8 cellular contexts compared by ENCODE assay signal in the genomic region with DNA sequence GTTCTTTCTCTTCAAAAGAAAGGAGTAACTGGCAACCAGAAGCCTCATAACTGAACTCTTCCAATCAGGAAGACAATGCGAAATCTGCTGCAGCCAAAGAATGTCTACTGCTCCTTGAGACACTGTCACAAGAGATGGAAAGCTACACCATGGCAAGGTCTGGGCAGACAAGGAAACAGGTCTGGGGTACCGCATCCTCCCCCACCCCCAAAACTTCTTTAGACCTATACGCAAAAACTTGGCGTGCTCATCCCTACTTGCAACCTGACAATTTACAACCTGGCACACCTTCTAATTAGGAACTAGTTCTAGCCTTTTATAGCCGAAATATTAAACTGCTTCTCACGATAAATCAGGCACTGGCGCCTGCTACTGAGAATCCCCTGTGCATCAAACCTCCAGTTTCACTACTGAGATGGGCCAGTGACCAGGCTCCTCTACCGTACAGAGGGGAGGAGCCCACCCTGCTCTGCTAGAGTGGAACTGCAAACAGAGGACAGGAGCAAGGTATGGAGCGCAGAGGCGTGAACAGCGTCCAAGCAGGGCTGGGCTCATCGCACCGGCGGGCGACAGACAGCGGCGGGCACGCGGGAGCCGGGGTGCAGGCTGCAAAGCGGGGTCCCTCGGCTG.
DNase-seq lines count a peak whose midpoint lies in the region; ATAC-seq and TF ChIP-seq lines count a peak whose summit lies in the region.

No MANE protein-coding gene starts in this region.

- no peaks in the 10 kb centered on the region for H3K9me3 ChIP-seq in muscle layer of colon (ENCODE audit: low read length)

- peak; percentile 30 for DNase-seq in GM03348 (ENCODE audit: low spot score)
- DNase-seq in epithelial cell of prostate (ENCODE audit: low read depth, low spot score), result no peak
- DNase-seq in activated gamma-delta T cell treated with Interleukin-2 at 50 U/mL for 16 hours, result no peak
- DNase-seq in NCI-H1436 treated with DMSO at 0.1 percent for 48 hours (lab: John Stamatoyannopoulos, UW), result no peak

- no peaks in the 10 kb centered on the region for H3K36me3 ChIP-seq in muscle layer of colon (ENCODE audit: insufficient read depth, low read length)

- H3K27ac ChIP-seq in epithelial cell of prostate (peak overlapping the region; percentile 72), muscle layer of colon (ENCODE audit: low read depth, low read length) (peak overlapping the region; percentile 72)

- ATAC-seq in GM21390 (IDR thresholded peaks at IDR 0.05; ENCODE audit: unreplicated experiment), result peak; percentile 46
- peak; percentile 23 for ATAC-seq in HG03575 (IDR thresholded peaks at IDR 0.05; ENCODE audit: extremely low read depth, insufficient number of reproducible peaks, low FRiP score, unreplicated experiment)
- peak; percentile 78 for ATAC-seq in SK-N-SH treated with all-trans-retinoic acid at 6 μM for 48 hours

- H3K9ac ChIP-seq in muscle layer of colon (ENCODE audit: low read length), result peak overlapping the region; percentile 94

- peaks cover 31% of the 10 kb centered on the region for H3K4me1 ChIP-seq in muscle layer of colon (ENCODE audit: insufficient read depth, low read length)

- H3K27me3 ChIP-seq in muscle layer of colon (ENCODE audit: control insufficient read depth in 1 of 2, insufficient read depth in 2 of 2, low read length in 2 of 2), result no peaks in the 10 kb centered on the region

- H3K4me3 ChIP-seq in muscle layer of colon (ENCODE audit: low read depth in 1 of 2, low read length in 2 of 2), result peak overlapping the region; percentile 67 to 99

TF ChIP-seq in SK-N-SH treated with all-trans-retinoic acid at 6 μM for 48 hours, 23 proteins besides CTCF, POLR2A, EP300 and RAD21:
- TF ChIP-seq ZC3H10 (CRISPR knock-in tag; IDR thresholded peaks at IDR 0.05) (no peak), ESRRG (CRISPR knock-in tag; IDR thresholded peaks at IDR 0.05) (no peak), ISL1 (CRISPR knock-in tag; IDR thresholded peaks at IDR 0.05) (no peak), SNAI2 (CRISPR knock-in tag; IDR thresholded peaks at IDR 0.05) (no peak), ZNF70 (CRISPR knock-in tag; IDR thresholded peaks at IDR 0.05) (no peak)
- TF ChIP-seq, protein P1, sequence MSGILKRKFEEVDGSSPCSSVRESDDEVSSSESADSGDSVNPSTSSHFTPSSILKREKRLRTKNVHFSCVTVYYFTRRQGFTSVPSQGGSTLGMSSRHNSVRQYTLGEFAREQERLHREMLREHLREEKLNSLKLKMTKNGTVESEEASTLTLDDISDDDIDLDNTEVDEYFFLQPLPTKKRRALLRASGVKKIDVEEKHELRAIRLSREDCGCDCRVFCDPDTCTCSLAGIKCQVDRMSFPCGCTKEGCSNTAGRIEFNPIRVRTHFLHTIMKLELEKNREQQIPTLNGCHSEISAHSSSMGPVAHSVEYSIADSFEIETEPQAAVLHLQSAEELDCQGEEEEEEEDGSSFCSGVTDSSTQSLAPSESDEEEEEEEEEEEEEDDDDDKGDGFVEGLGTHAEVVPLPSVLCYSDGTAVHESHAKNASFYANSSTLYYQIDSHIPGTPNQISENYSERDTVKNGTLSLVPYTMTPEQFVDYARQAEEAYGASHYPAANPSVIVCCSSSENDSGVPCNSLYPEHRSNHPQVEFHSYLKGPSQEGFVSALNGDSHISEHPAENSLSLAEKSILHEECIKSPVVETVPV (CRISPR knock-in tag; IDR thresholded peaks at IDR 0.05), result no peak
- TF ChIP-seq, protein P2, sequence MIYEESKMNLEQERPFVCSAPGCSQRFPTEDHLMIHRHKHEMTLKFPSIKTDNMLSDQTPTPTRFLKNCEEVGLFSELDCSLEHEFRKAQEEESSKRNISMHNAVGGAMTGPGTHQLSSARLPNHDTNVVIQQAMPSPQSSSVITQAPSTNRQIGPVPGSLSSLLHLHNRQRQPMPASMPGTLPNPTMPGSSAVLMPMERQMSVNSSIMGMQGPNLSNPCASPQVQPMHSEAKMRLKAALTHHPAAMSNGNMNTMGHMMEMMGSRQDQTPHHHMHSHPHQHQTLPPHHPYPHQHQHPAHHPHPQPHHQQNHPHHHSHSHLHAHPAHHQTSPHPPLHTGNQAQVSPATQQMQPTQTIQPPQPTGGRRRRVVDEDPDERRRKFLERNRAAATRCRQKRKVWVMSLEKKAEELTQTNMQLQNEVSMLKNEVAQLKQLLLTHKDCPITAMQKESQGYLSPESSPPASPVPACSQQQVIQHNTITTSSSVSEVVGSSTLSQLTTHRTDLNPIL (CRISPR knock-in tag; IDR thresholded peaks at IDR 0.05; ENCODE audit: low read depth), result no peak
- TF ChIP-seq, protein P3, sequence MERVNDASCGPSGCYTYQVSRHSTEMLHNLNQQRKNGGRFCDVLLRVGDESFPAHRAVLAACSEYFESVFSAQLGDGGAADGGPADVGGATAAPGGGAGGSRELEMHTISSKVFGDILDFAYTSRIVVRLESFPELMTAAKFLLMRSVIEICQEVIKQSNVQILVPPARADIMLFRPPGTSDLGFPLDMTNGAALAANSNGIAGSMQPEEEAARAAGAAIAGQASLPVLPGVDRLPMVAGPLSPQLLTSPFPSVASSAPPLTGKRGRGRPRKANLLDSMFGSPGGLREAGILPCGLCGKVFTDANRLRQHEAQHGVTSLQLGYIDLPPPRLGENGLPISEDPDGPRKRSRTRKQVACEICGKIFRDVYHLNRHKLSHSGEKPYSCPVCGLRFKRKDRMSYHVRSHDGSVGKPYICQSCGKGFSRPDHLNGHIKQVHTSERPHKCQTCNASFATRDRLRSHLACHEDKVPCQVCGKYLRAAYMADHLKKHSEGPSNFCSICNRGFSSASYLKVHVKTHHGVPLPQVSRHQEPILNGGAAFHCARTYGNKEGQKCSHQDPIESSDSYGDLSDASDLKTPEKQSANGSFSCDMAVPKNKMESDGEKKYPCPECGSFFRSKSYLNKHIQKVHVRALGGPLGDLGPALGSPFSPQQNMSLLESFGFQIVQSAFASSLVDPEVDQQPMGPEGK (CRISPR knock-in tag; IDR thresholded peaks at IDR 0.05; ENCODE audit: borderline replicate concordance), result no peak

Comparison
In these comparisons a context has a peak if more than half of its experiments do, and no peak if none do; other contexts are left out.
1. ATAC-seq: peak in every context shown above with its lines; median percentile 78 in SK-N-SH treated with all-trans-retinoic acid at 6 μM for 48 hours; 46 in GM21390; 23 in HG03575.